ENCODE assay signal across 16 cellular contexts in the genomic region with DNA sequence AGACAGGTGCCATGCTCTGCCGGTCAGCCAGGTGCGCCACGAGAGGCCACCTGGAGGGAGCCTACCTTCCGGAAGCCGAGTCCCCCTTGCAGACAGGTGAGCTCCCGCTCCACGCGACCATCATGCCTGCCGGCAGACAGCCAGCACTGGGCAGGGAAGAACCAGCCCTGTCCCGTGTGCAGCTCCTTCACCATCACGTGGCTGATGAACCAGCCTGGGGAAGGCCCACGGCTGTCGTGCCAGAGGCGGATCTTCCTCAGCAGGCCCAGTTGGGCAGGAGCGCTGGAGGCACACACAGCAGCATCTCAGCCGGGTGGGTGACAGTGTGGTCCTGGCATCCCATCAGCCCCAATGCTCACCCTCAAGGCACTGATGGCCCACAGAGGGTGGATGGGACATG.
DNase-seq lines count a peak whose midpoint lies in the region; ATAC-seq and TF ChIP-seq lines count a peak whose summit lies in the region.
"Had no signal": no experiment of that assay in that cellular context is flagged by ENCODE, and none has a peak within 500 bp of the region (broad histone marks: within the 10 kb centered on the region; RNA-seq: fewer than 3 reads in every experiment).

No MANE protein-coding gene starts in this region.

- H3K4me1 Mint-ChIP-seq in osteocyte (ENCODE audit: unreplicated experiment) = no peaks in the 10 kb centered on the region
- H3K4me1 Mint-ChIP-seq: GM23338 had no signal

- POLR2A ChIA-PET in Panc1 (lab: Charles Lee) = no interaction called here

- no peak for TF ChIP-seq CTCF in Panc1 (IDR thresholded peaks at IDR 0.05)
- no peak for TF ChIP-seq CTCF in osteocyte (IDR thresholded peaks at IDR 0.05)
- no peak for TF ChIP-seq CTCF in upper lobe of right lung (IDR thresholded peaks at IDR 0.05)

- H3K27ac ChIP-seq in Panc1 (ENCODE audit: low read length) (peak overlapping the region; percentile 23; the same call in 1 of the 2 replicates), upper lobe of right lung (no peak overlapping the region)
- H3K27ac ChIP-seq: 22Rv1, A549, C4-2B had no signal

- no peaks in the 10 kb centered on the region for H3K36me3 Mint-ChIP-seq in osteocyte (ENCODE audit: unreplicated experiment)

- CTCF ChIA-PET in Panc1 (lab: Charles Lee) = no interaction called here

- H3K9me3 ChIP-seq in Panc1 (ENCODE audit: control insufficient read depth, insufficient read depth, low read depth, low read length) (peaks cover 6% of the 10 kb centered on the region; the same call in 1 of the 2 replicates), upper lobe of right lung (no peaks in the 10 kb centered on the region)
- H3K9me3 ChIP-seq: A549 had no signal

- in situ Hi-C loops in Panc1 (cut with HindIII; ENCODE audit: low pct_unique_long_range_greater_than_20kb, low sequenced_read_pairs) = no loop called here

- ATAC-seq in Panc1 (no peak), upper lobe of right lung (peak; percentile 26), HG02623 (IDR thresholded peaks at IDR 0.05; ENCODE audit: unreplicated experiment) (no peak), HG02642 (IDR thresholded peaks at IDR 0.05; ENCODE audit: poor library complexity, unreplicated experiment) (no peak)
- ATAC-seq: A549, GM23338 had no signal

- DNase-seq in DMS53 (lab: John Stamatoyannopoulos, UW) (peak; percentile 21), DMS53 treated with DMSO at 0.1 percent for 48 hours (lab: John Stamatoyannopoulos, UW; ENCODE audit: unreplicated experiment) (no peak), Panc1 (ENCODE audit: low read depth, low spot score) (no peak), osteocyte (ENCODE audit: extremely low spot score, unreplicated experiment) (peak; percentile 77), upper lobe of right lung (no peak), HT-29 (ENCODE audit: low spot score) (no peak)
- DNase-seq: AML-193; Calu3; CD4-positive, alpha-beta T cell; HCEC 1CT had no signal

- no peaks in the 10 kb centered on the region for H3K36me3 ChIP-seq in Panc1 (ENCODE audit: control insufficient read depth, insufficient read depth, low read length)
- no peaks in the 10 kb centered on the region for H3K36me3 ChIP-seq in upper lobe of right lung

- no TSS peak for BruUV-seq in Panc1 (replicated peaks; lab: Mats Ljungman, UMichigan)

- H3K27me3 Mint-ChIP-seq in osteocyte (ENCODE audit: unreplicated experiment) = peaks cover 18% of the 10 kb centered on the region
- H3K27me3 Mint-ChIP-seq: CD4-positive, alpha-beta T cell had no signal

- no peak overlapping the region for H3K4me3 ChIP-seq in Panc1 (ENCODE audit: low read depth in 2 of 2, low read length in 2 of 2)
- no peak overlapping the region for H3K4me3 ChIP-seq in upper lobe of right lung
- H3K4me3 ChIP-seq: A549, GM23338 had no signal

- H3K9me3 Mint-ChIP-seq in osteocyte (ENCODE audit: unreplicated experiment) = no peaks in the 10 kb centered on the region
- H3K9me3 Mint-ChIP-seq: CD4-positive, alpha-beta T cell; GM23338 had no signal

- no peak overlapping the region for H3K4me3 Mint-ChIP-seq in osteocyte (ENCODE audit: unreplicated experiment)
- H3K4me3 Mint-ChIP-seq: CD4-positive, alpha-beta T cell; GM23338 had no signal

- intact Hi-C loops in Panc1 (cut with micrococcal nuclease; ENCODE audit: unreplicated experiment) = no loop called here
- intact Hi-C loops in upper lobe of right lung (cut with DNase I) = no loop called here

- H3K27me3 ChIP-seq in Panc1 (ENCODE audit: control insufficient read depth, insufficient read depth, low read length) = no peaks in the 10 kb centered on the region
- H3K27me3 ChIP-seq in upper lobe of right lung = no peaks in the 10 kb centered on the region

- no peak overlapping the region for H3K27ac Mint-ChIP-seq in osteocyte (ENCODE audit: unreplicated experiment)
- H3K27ac Mint-ChIP-seq: CD4-positive, alpha-beta T cell; GM23338 had no signal

- no peaks in the 10 kb centered on the region for H3K4me1 ChIP-seq in Panc1 (ENCODE audit: control insufficient read depth, insufficient read depth, low read length)
- H3K4me1 ChIP-seq in upper lobe of right lung = no peaks in the 10 kb centered on the region

Comparison
In these comparisons a context has a peak if more than half of its experiments do, and no peak if none do; other contexts are left out.
1. DNase-seq: peak in DMS53 (single experiment) and osteocyte (single experiment); none in DMS53 treated with DMSO at 0.1 percent for 48 hours (single experiment), Panc1 (single experiment), upper lobe of right lung (single experiment) and HT-29 (single experiment).